In genomic region chr1:228377664-228378452, GRCh38 we compare ENCODE assay signal across 1 cellular context.
A peak's percentile ranks its signal among the peaks of the same experiment; 100 is the strongest.
TF ChIP-seq lines count a peak whose summit lies in the region.

No MANE protein-coding gene starts in this region.

TF ChIP-seq in HepG2, 621 proteins besides CTCF, POLR2A, EP300 and RAD21:
- TF ChIP-seq HES4 (CRISPR knock-in tag; IDR thresholded peaks at IDR 0.05; ENCODE audit: borderline replicate concordance) (no peak), CREB1 (IDR thresholded peaks at IDR 0.05) (0 out of 2 replicates have a peak, but pooled peaks have one; percentile 12), CREB1 (CRISPR knock-in tag; IDR thresholded peaks at IDR 0.05) (no peak)
